In genomic region chr9:120879421-120879820, GRCh38 we compare ENCODE assay signal across 20 cellular contexts. TPM values are rescaled to one million over a fixed set of nuclear protein-coding genes. Genes with fewer than 3 reads are reported as not detected.
A peak's percentile ranks its signal among the peaks of the same experiment; 100 is the strongest.
DNase-seq lines count a peak whose midpoint lies in the region; ATAC-seq and TF ChIP-seq lines count a peak whose summit lies in the region.
"Had no signal": no experiment of that assay in that cellular context is flagged by ENCODE, and none has a peak within 500 bp of the region (broad histone marks: within the 10 kb centered on the region; RNA-seq: fewer than 3 reads in every experiment).

No MANE protein-coding gene starts in this region.

- peak overlapping the region; percentile 93 for H3K27ac Mint-ChIP-seq in activated T-helper 2 cell treated with anti-CD3 and anti-CD28 coated beads, Interferon-gamma antibody, Interleukin-2, Interleukin-4, amounts not matched to agents 10 μg/mL and 5 μg/mL and 100 μg/mL, durations not matched to agents 14 hours and 24 hours and 36 hours
- no peak overlapping the region for H3K27ac Mint-ChIP-seq in neural crest cell (ENCODE audit: unreplicated experiment)

- no peak for DNase-seq in activated T-cell treated with anti-CD3 and anti-CD28 coated beads, Interleukin-2, amount 50 U/mL, for 4 hours
- no peak for DNase-seq in activated T-cell treated with anti-CD3 and anti-CD28 coated beads, Interleukin-2, amount 50 U/mL, for 1 hour
- no peak for DNase-seq in activated T-helper 2 cell treated with anti-CD3 and anti-CD28 coated beads, Interferon-gamma antibody, Interleukin-2, Interleukin-4, amounts not matched to agents 10 μg/mL and 5 μg/mL and 100 μg/mL, durations not matched to agents 14 hours and 24 hours and 36 hours (ENCODE audit: low spot score)
- no peak for DNase-seq in neural crest cell (ENCODE audit: low read depth, low spot score)
- no peak for DNase-seq in HT-29 (ENCODE audit: low spot score)
- DNase-seq in omental fat pad (ENCODE audit: low spot score) = no peak
- DNase-seq: ACHN, activated gamma-delta T cell treated with Interleukin-2 at 50 U/mL for 16 hours, body of pancreas, DND-41, head of caudate nucleus, left ventricle myocardium inferior, NCI-H187 treated with DMSO at 0.1 percent for 48 hours, NCI-H446 treated with DMSO at 0.1 percent for 48 hours, nucleus accumbens, thyroid gland had no signal

- no peak for ATAC-seq in activated T-cell treated with anti-CD3 and anti-CD28 coated beads, Interleukin-2, amount 50 U/mL, for 4 hours
- no peak for ATAC-seq in GM19328 (IDR thresholded peaks at IDR 0.05; ENCODE audit: unreplicated experiment)
- ATAC-seq in omental fat pad (ENCODE audit: low FRiP score) = no peak
- ATAC-seq: body of pancreas, SK-N-SH treated with all-trans-retinoic acid at 6 μM for 48 hours had no signal

- H3K4me3 Mint-ChIP-seq in activated T-cell treated with anti-CD3 and anti-CD28 coated beads, Interleukin-2, amount 50 U/mL, for 4 hours = peak overlapping the region; percentile 94
- peak overlapping the region; percentile 88 for H3K4me3 Mint-ChIP-seq in activated T-helper 2 cell treated with anti-CD3 and anti-CD28 coated beads, Interferon-gamma antibody, Interleukin-2, Interleukin-4, amounts not matched to agents 10 μg/mL and 5 μg/mL and 100 μg/mL, durations not matched to agents 14 hours and 24 hours and 36 hours (ENCODE audit: low read depth)
- peak overlapping the region; percentile 83 for H3K4me3 Mint-ChIP-seq in neural crest cell

- no peak for TF ChIP-seq CTCF in neural crest cell (conservative IDR thresholded peaks at IDR 0.05)
- TF ChIP-seq CTCF in omental fat pad (IDR thresholded peaks at IDR 0.05) = no peak

- peaks cover 3% of the 10 kb centered on the region for H3K36me3 ChIP-seq in KOPT-K1 (ENCODE audit: insufficient read depth, low read length)
- H3K36me3 ChIP-seq: left ventricle myocardium inferior, thyroid gland had no signal

- intact Hi-C loops in activated T-helper 2 cell treated with anti-CD3 and anti-CD28 coated beads, Interferon-gamma antibody, Interleukin-2, Interleukin-4, amounts not matched to agents 10 μg/mL and 5 μg/mL and 100 μg/mL, durations not matched to agents 14 hours and 24 hours and 36 hours (cut with micrococcal nuclease) = no loop called here

- H3K4me1 Mint-ChIP-seq in activated T-cell treated with anti-CD3 and anti-CD28 coated beads, Interleukin-2, amount 50 U/mL, for 4 hours (ENCODE audit: low read depth) = peaks cover 80% of the 10 kb centered on the region
- H3K4me1 Mint-ChIP-seq in activated T-helper 2 cell treated with anti-CD3 and anti-CD28 coated beads, Interferon-gamma antibody, Interleukin-2, Interleukin-4, amounts not matched to agents 10 μg/mL and 5 μg/mL and 100 μg/mL, durations not matched to agents 14 hours and 24 hours and 36 hours (ENCODE audit: low read depth) = peaks cover 68% of the 10 kb centered on the region
- H3K4me1 Mint-ChIP-seq in neural crest cell = peaks cover 30% of the 10 kb centered on the region

- H3K27ac ChIP-seq in KOPT-K1 (ENCODE audit: low read depth, low read length, poor library complexity, severe bottlenecking) = peak overlapping the region; percentile 97
- H3K27ac ChIP-seq: body of pancreas, HL-60, left ventricle myocardium inferior, thyroid gland had no signal

- no peaks in the 10 kb centered on the region for H3K27me3 Mint-ChIP-seq in activated T-cell treated with anti-CD3 and anti-CD28 coated beads, Interleukin-2, amount 50 U/mL, for 4 hours (ENCODE audit: low read depth)
- H3K27me3 Mint-ChIP-seq in activated T-helper 2 cell treated with anti-CD3 and anti-CD28 coated beads, Interferon-gamma antibody, Interleukin-2, Interleukin-4, amounts not matched to agents 10 μg/mL and 5 μg/mL and 100 μg/mL, durations not matched to agents 14 hours and 24 hours and 36 hours (ENCODE audit: low read depth) = no peaks in the 10 kb centered on the region
- peaks cover 2% of the 10 kb centered on the region for H3K27me3 Mint-ChIP-seq in neural crest cell (ENCODE audit: low read depth)

- peaks cover 7% of the 10 kb centered on the region for H3K36me3 Mint-ChIP-seq in activated T-cell treated with anti-CD3 and anti-CD28 coated beads, Interleukin-2, amount 50 U/mL, for 4 hours (ENCODE audit: insufficient read depth)
- H3K36me3 Mint-ChIP-seq in activated T-helper 2 cell treated with anti-CD3 and anti-CD28 coated beads, Interferon-gamma antibody, Interleukin-2, Interleukin-4, amounts not matched to agents 10 μg/mL and 5 μg/mL and 100 μg/mL, durations not matched to agents 14 hours and 24 hours and 36 hours (ENCODE audit: low read depth) = peaks cover 44% of the 10 kb centered on the region
- peaks cover 3% of the 10 kb centered on the region for H3K36me3 Mint-ChIP-seq in neural crest cell (ENCODE audit: low read depth)

- H3K9me3 Mint-ChIP-seq in activated T-cell treated with anti-CD3 and anti-CD28 coated beads, Interleukin-2, amount 50 U/mL, for 4 hours = no peaks in the 10 kb centered on the region
- no peaks in the 10 kb centered on the region for H3K9me3 Mint-ChIP-seq in activated T-helper 2 cell treated with anti-CD3 and anti-CD28 coated beads, Interferon-gamma antibody, Interleukin-2, Interleukin-4, amounts not matched to agents 10 μg/mL and 5 μg/mL and 100 μg/mL, durations not matched to agents 14 hours and 24 hours and 36 hours
- H3K9me3 Mint-ChIP-seq in neural crest cell = no peaks in the 10 kb centered on the region

- no peaks in the 10 kb centered on the region for H3K9me3 ChIP-seq in KOPT-K1 (ENCODE audit: insufficient read depth, low read length, poor library complexity, severe bottlenecking)
- H3K9me3 ChIP-seq: body of pancreas, left ventricle myocardium inferior, thyroid gland had no signal

RNA-seq across cellular contexts. Expression of gene PHF19, which starts 2.4 kb away (rescaled TPM):
- total RNA-seq in activated T-cell treated with anti-CD3 and anti-CD28 coated beads, Interleukin-2, amount 50 U/mL, for 4 hours = 10 to 100 TPM; 59.2 to 75.1 (median 64.8) TPM
- 167 and 170 TPM in 2 replicates for total RNA-seq in activated T-helper 2 cell treated with anti-CD3 and anti-CD28 coated beads, Interferon-gamma antibody, Interleukin-2, Interleukin-4, amounts not matched to agents 10 μg/mL and 5 μg/mL and 100 μg/mL, durations not matched to agents 14 hours and 24 hours and 36 hours
- 100.0 and 110 TPM in 2 replicates for total RNA-seq in neural crest cell
- 100 and 106 TPM in 2 replicates for total RNA-seq in HT-29 (2014; rRNA removed; shearing (Covaris generic))
- 10 to 100 TPM; 16.3 to 31.2 (median 25.3) TPM for total RNA-seq in omental fat pad

RNA-seq across cellular contexts. Expression of gene PSMD5, which starts 36.7 kb away (rescaled TPM):
- 10 to 100 TPM; 64.3 to 75.9 (median 73.3) TPM for total RNA-seq in activated T-cell treated with anti-CD3 and anti-CD28 coated beads, Interleukin-2, amount 50 U/mL, for 4 hours
- 61.8 and 67.9 TPM in 2 replicates for total RNA-seq in activated T-helper 2 cell treated with anti-CD3 and anti-CD28 coated beads, Interferon-gamma antibody, Interleukin-2, Interleukin-4, amounts not matched to agents 10 μg/mL and 5 μg/mL and 100 μg/mL, durations not matched to agents 14 hours and 24 hours and 36 hours
- 54.3 and 54.5 TPM in 2 replicates for total RNA-seq in neural crest cell
- total RNA-seq in HT-29 (2014; rRNA removed; shearing (Covaris generic)) = 17.4 and 26.5 TPM in 2 replicates
- 10 to 100 TPM; 30.7 to 57.5 (median 36.2) TPM for total RNA-seq in omental fat pad

RNA-seq across cellular contexts. Expression of gene TRAF1, which starts 47.2 kb away (rescaled TPM):
- total RNA-seq in activated T-cell treated with anti-CD3 and anti-CD28 coated beads, Interleukin-2, amount 50 U/mL, for 4 hours = 100 to 1,000 TPM; 256 to 343 (median 265) TPM
- total RNA-seq in activated T-helper 2 cell treated with anti-CD3 and anti-CD28 coated beads, Interferon-gamma antibody, Interleukin-2, Interleukin-4, amounts not matched to agents 10 μg/mL and 5 μg/mL and 100 μg/mL, durations not matched to agents 14 hours and 24 hours and 36 hours = 164 TPM in 2 replicates
- total RNA-seq in neural crest cell (3.5 and 3.8 TPM in 2 replicates), omental fat pad (1 to 10 TPM; 3.0 to 9.0 (median 6.1) TPM)
- total RNA-seq in HT-29 (2014; rRNA removed; shearing (Covaris generic)) = 0.41 and 0.73 TPM in 2 replicates

Comparison
In these comparisons a context has a peak if more than half of its experiments do, and no peak if none do; other contexts are left out.
1. RNA of gene TRAF1, which starts 47.2 kb away (total RNA-seq): 256 to 343 TPM in activated T-cell treated with anti-CD3 and anti-CD28 coated beads, Interleukin-2, amount 50 U/mL, for 4 hours and 164 TPM in activated T-helper 2 cell treated with anti-CD3 and anti-CD28 coated beads, Interferon-gamma antibody, Interleukin-2, Interleukin-4, amounts not matched to agents 10 μg/mL and 5 μg/mL and 100 μg/mL, durations not matched to agents 14 hours and 24 hours and 36 hours; 3.0 to 9.0 TPM in omental fat pad, 3.5 to 3.8 TPM in neural crest cell and 0.41 to 0.73 TPM in HT-29; every median in the first group is over 10 times any median in the second.
2. Peak in every context shown above with its lines, with median percentiles within 50 percentile points of each other: H3K4me3 Mint-ChIP-seq.